1 cellular context compared by ENCODE assay signal in the genomic region with DNA sequence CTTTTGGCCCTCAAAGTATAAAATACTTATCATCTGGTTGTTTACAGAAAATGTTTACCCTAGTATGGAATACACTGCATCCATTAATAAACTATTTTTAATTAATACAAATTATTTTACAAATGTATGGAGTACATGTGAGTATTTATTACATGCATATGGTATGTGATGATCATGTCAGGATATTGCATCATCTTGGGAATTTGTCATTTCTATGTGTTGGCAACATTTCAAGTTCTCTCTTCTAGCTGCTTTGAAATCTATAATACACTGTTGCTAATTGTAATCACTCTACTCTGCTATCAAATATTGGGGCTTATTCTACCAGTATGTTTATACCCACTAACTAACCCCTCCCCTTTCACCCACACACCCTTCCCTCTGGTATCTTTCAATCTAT.
TF ChIP-seq lines count a peak whose summit lies in the region.

No MANE protein-coding gene starts in this region.

TF ChIP-seq in K562, 482 proteins besides CTCF, POLR2A, EP300 and RAD21:
- TF ChIP-seq, protein P1, sequence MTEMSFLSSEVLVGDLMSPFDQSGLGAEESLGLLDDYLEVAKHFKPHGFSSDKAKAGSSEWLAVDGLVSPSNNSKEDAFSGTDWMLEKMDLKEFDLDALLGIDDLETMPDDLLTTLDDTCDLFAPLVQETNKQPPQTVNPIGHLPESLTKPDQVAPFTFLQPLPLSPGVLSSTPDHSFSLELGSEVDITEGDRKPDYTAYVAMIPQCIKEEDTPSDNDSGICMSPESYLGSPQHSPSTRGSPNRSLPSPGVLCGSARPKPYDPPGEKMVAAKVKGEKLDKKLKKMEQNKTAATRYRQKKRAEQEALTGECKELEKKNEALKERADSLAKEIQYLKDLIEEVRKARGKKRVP (CRISPR knock-in tag; IDR thresholded peaks at IDR 0.05) = peak; percentile 60; the same call in 1 of the 2 replicates
- TF ChIP-seq ZNF12 (CRISPR knock-in tag; IDR thresholded peaks at IDR 0.05) (no peak), ZNF584 (CRISPR knock-in tag; IDR thresholded peaks at IDR 0.05; ENCODE audit: low read depth) (no peak), CEBPB (tag; IDR thresholded peaks at IDR 0.05) (peak; percentile 29; the same call in 1 of the 2 replicates), ZSCAN32 (CRISPR knock-in tag; IDR thresholded peaks at IDR 0.05) (0 out of 2 replicates have a peak, but pooled peaks have one; percentile 55), HNRNPL (IDR thresholded peaks at IDR 0.05; ENCODE audit: low read depth, low read length) (no peak), CBX2 (IDR thresholded peaks at IDR 0.05; ENCODE audit: insufficient read depth, low read length, poor library complexity, severe bottlenecking) (no peak), HDGF (IDR thresholded peaks at IDR 0.05) (no peak), NR0B1 (IDR thresholded peaks at IDR 0.05; ENCODE audit: partially characterized antibody) (no peak), PHF20 (IDR thresholded peaks at IDR 0.05; ENCODE audit: partially characterized antibody) (no peak), ZBTB33 (CRISPR knock-in tag; IDR thresholded peaks at IDR 0.05) (no peak), RBM25 (IDR thresholded peaks at IDR 0.05; ENCODE audit: low read depth, low read length, severe bottlenecking) (no peak), CEBPG (CRISPR knock-in tag; IDR thresholded peaks at IDR 0.05) (no peak), CEBPG (tag; conservative IDR thresholded peaks at IDR 0.05 in 1 of 2, IDR thresholded peaks at IDR 0.05 in 1 of 2) (peak; percentile 73 to 82), CAMTA2 (CRISPR knock-in tag; conservative IDR thresholded peaks at IDR 0.05) (no peak), GATA2 (CRISPR knock-in tag; IDR thresholded peaks at IDR 0.05) (no peak), ZNF121 (CRISPR knock-in tag; conservative IDR thresholded peaks at IDR 0.05) (no peak), MAFG (tag; conservative IDR thresholded peaks at IDR 0.05) (no peak), ZNF764 (CRISPR knock-in tag; IDR thresholded peaks at IDR 0.05; ENCODE audit: low read depth) (no peak), KDM2B (CRISPR knock-in tag; IDR thresholded peaks at IDR 0.05) (no peak), TRIM24 (IDR thresholded peaks at IDR 0.05) (peak; percentile 15 to 23; a peak in 2 of 4 replicates), CREB3L1 (IDR thresholded peaks at IDR 0.05; ENCODE audit: borderline replicate concordance, low read depth) (no peak), ZNF695 (CRISPR knock-in tag; IDR thresholded peaks at IDR 0.05) (no peak), FOXM1 (IDR thresholded peaks at IDR 0.05; ENCODE audit: low read depth) (no peak), FOXM1 (CRISPR knock-in tag; IDR thresholded peaks at IDR 0.05; ENCODE audit: low read depth) (no peak), NCOR1 (IDR thresholded peaks at IDR 0.05) (no peak)
- TF ChIP-seq, protein P2, sequence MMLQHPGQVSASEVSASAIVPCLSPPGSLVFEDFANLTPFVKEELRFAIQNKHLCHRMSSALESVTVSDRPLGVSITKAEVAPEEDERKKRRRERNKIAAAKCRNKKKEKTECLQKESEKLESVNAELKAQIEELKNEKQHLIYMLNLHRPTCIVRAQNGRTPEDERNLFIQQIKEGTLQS (IDR thresholded peaks at IDR 0.05) = peak; percentile 49; the same call in 1 of the 2 replicates
- TF ChIP-seq, protein P2 (CRISPR knock-in tag; conservative IDR thresholded peaks at IDR 0.05) = no peak
- TF ChIP-seq, protein P3, sequence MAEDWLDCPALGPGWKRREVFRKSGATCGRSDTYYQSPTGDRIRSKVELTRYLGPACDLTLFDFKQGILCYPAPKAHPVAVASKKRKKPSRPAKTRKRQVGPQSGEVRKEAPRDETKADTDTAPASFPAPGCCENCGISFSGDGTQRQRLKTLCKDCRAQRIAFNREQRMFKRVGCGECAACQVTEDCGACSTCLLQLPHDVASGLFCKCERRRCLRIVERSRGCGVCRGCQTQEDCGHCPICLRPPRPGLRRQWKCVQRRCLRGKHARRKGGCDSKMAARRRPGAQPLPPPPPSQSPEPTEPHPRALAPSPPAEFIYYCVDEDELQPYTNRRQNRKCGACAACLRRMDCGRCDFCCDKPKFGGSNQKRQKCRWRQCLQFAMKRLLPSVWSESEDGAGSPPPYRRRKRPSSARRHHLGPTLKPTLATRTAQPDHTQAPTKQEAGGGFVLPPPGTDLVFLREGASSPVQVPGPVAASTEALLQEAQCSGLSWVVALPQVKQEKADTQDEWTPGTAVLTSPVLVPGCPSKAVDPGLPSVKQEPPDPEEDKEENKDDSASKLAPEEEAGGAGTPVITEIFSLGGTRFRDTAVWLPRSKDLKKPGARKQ (CRISPR knock-in tag; IDR thresholded peaks at IDR 0.05) = no peak
- TF ChIP-seq, protein P4, sequence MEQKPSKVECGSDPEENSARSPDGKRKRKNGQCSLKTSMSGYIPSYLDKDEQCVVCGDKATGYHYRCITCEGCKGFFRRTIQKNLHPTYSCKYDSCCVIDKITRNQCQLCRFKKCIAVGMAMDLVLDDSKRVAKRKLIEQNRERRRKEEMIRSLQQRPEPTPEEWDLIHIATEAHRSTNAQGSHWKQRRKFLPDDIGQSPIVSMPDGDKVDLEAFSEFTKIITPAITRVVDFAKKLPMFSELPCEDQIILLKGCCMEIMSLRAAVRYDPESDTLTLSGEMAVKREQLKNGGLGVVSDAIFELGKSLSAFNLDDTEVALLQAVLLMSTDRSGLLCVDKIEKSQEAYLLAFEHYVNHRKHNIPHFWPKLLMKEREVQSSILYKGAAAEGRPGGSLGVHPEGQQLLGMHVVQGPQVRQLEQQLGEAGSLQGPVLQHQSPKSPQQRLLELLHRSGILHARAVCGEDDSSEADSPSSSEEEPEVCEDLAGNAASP (IDR thresholded peaks at IDR 0.05) = no peak
- TF ChIP-seq, protein P5, sequence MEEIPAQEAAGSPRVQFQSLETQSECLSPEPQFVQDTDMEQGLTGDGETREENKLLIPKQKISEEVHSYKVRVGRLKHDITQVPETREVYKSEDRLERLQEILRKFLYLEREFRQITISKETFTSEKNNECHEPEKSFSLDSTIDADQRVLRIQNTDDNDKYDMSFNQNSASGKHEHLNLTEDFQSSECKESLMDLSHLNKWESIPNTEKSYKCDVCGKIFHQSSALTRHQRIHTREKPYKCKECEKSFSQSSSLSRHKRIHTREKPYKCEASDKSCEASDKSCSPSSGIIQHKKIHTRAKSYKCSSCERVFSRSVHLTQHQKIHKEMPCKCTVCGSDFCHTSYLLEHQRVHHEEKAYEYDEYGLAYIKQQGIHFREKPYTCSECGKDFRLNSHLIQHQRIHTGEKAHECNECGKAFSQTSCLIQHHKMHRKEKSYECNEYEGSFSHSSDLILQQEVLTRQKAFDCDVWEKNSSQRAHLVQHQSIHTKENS (CRISPR knock-in tag; IDR thresholded peaks at IDR 0.05) = no peak
